ENCODE assay signal across 27 cellular contexts in genomic region chr9:71237051-71237450, GRCh38.
"Had no signal": no experiment of that assay in that cellular context is flagged by ENCODE, and none has a peak within 500 bp of the region (broad histone marks: within the 10 kb centered on the region; RNA-seq: fewer than 3 reads in every experiment).

No MANE protein-coding gene starts in this region.

- H3K27ac ChIP-seq: stomach, suprapubic skin, testis, thoracic aorta, thyroid gland, tibial artery, tibial nerve, transverse colon, upper lobe of left lung, upper lobe of right lung, uterus, vagina had no signal

- H3K4me3 ChIP-seq: stomach, suprapubic skin, testis, thoracic aorta, thyroid gland, tibial artery, tibial nerve, transverse colon, upper lobe of left lung, upper lobe of right lung, uterus, vagina had no signal

- H3K9me3 ChIP-seq: stomach, suprapubic skin, testis, thoracic aorta, thyroid gland, tibial artery, tibial nerve, transverse colon, upper lobe of left lung, upper lobe of right lung, uterus, vagina had no signal

- FAIRE-seq: urothelium cell line had no signal

- H3K27me3 ChIP-seq: stomach, suprapubic skin, testis, thyroid gland, tibial artery, tibial nerve, transverse colon, upper lobe of left lung, upper lobe of right lung, uterus, vagina had no signal

- DNase-seq: stimulated activated CD4-positive, alpha-beta T cell treated with anti-CD3 and anti-CD28 coated beads, Interleukin-2, amount 100 ng/mL, for 48 hours; stimulated activated CD4-positive, alpha-beta T cell treated with anti-CD3 and anti-CD28 coated beads, Interleukin-4, amount 100 ng/mL, for 1 hour; stimulated activated CD4-positive, alpha-beta T cell treated with anti-CD3 and anti-CD28 coated beads, Interleukin-4, amount 100 ng/mL, for 24 hours; stimulated activated CD4-positive, alpha-beta T cell treated with anti-CD3 and anti-CD28 coated beads, Interleukin-4, amount 100 ng/mL, for 4 hours; stimulated activated CD8-positive, alpha-beta memory T cell treated with anti-CD3 and anti-CD28 coated beads, Interleukin-4, amount 100 ng/mL, for 48 hours; stimulated activated naive B cell treated with anti-CD40 and anti-IgM and Interleukin-4, amounts not matched to agents 10 μg/mL and 1 μg/mL and 100 μg/mL, for 72 hours; stimulated activated naive CD4-positive, alpha-beta T cell; stimulated activated naive CD4-positive, alpha-beta T cell treated with Interleukin-2 at 50 U/mL for 16 hours; stimulated activated naive CD8-positive, alpha-beta T cell treated with anti-CD3 and anti-CD28 coated beads, Interleukin-15, amount 100 ng/mL, for 72 hours; stimulated activated naive CD8-positive, alpha-beta T cell treated with anti-CD3 and anti-CD28 coated beads, Interleukin-15, Interleukin-2, amounts not matched to agents 100 U/mL and 50 U/mL, for 24 hours; stomach; substantia nigra; testis; thyroid gland; tibial artery; transverse colon; trophoblast cell; upper lobe of left lung; upper lobe of right lung; uterus had no signal

- H3K36me3 ChIP-seq: stomach, suprapubic skin, thoracic aorta, thyroid gland, tibial artery, tibial nerve, transverse colon, upper lobe of left lung, upper lobe of right lung, uterus, vagina had no signal

- H3K4me1 ChIP-seq: stomach, suprapubic skin, testis, thyroid gland, tibial artery, tibial nerve, transverse colon, upper lobe of left lung, upper lobe of right lung, uterus, vagina had no signal

- ATAC-seq: stimulated activated effector memory CD8-positive, alpha-beta T cell treated with anti-CD3 and anti-CD28 coated beads, Interleukin-12 subunit alpha, Interleukin-12 subunit beta, amount 100 ng/mL, for 72 hours; stimulated activated memory B cell treated with anti-CD40 and anti-IgM and Interleukin-4, amounts not matched to agents 10 μg/mL and 1 μg/mL and 100 μg/mL, for 72 hours; stimulated activated naive B cell treated with anti-CD40 and anti-IgM and Interleukin-4, amounts not matched to agents 10 μg/mL and 1 μg/mL and 100 μg/mL, for 72 hours; stimulated activated naive CD8-positive, alpha-beta T cell treated with anti-CD3 and anti-CD28 coated beads, Interleukin-15, amount 100 ng/mL, for 72 hours; stimulated activated naive CD8-positive, alpha-beta T cell treated with anti-CD3 and anti-CD28 coated beads, Interleukin-15, Interleukin-2, amounts not matched to agents 100 U/mL and 50 U/mL, for 24 hours; upper lobe of right lung had no signal
